11 cellular contexts compared by ENCODE assay signal in genomic region chr5:132418876-132419275, GRCh38. TPM values are rescaled to one million over a fixed set of nuclear protein-coding genes. Genes with fewer than 3 reads are reported as not detected.
DNase-seq lines count a peak whose midpoint lies in the region; ATAC-seq and TF ChIP-seq lines count a peak whose summit lies in the region.
"Had no signal": no experiment of that assay in that cellular context is flagged by ENCODE, and none has a peak within 500 bp of the region (broad histone marks: within the 10 kb centered on the region; RNA-seq: fewer than 3 reads in every experiment).

No MANE protein-coding gene starts in this region.

- H3K27ac Mint-ChIP-seq in activated T-helper 2 cell treated with anti-CD3 and anti-CD28 coated beads, Interferon-gamma antibody, Interleukin-2, Interleukin-4, amounts not matched to agents 10 μg/mL and 5 μg/mL and 100 μg/mL, durations not matched to agents 14 hours and 24 hours and 36 hours, result peak overlapping the region; percentile 89
- peak overlapping the region; percentile 57 for H3K27ac Mint-ChIP-seq in mesothelial cell of epicardium
- H3K27ac Mint-ChIP-seq in type B pancreatic cell, result peak overlapping the region; percentile 89
- H3K27ac Mint-ChIP-seq in activated naive CD4-positive, alpha-beta T cell treated with anti-CD3 and anti-CD28 coated beads for 36 hours, result no peak overlapping the region

- H3K4me3 ChIP-seq in heart right ventricle, result no peak overlapping the region
- H3K4me3 ChIP-seq: SJSA1, skin epidermis had no signal

- H3K4me1 Mint-ChIP-seq in activated T-helper 2 cell treated with anti-CD3 and anti-CD28 coated beads, Interferon-gamma antibody, Interleukin-2, Interleukin-4, amounts not matched to agents 10 μg/mL and 5 μg/mL and 100 μg/mL, durations not matched to agents 14 hours and 24 hours and 36 hours (ENCODE audit: low read depth), result peaks cover 82% of the 10 kb centered on the region
- H3K4me1 Mint-ChIP-seq in mesothelial cell of epicardium (peaks cover 49% of the 10 kb centered on the region), type B pancreatic cell (ENCODE audit: unreplicated experiment) (peaks cover 49% of the 10 kb centered on the region)
- peaks cover 86% of the 10 kb centered on the region for H3K4me1 Mint-ChIP-seq in activated naive CD4-positive, alpha-beta T cell treated with anti-CD3 and anti-CD28 coated beads for 36 hours (ENCODE audit: low read depth)

- H3K4me1 ChIP-seq in heart right ventricle, result peaks cover 30 to 100% (median 94%) of the 10 kb centered on the region in 9 donors

- 72 to 81% methylated on average over 2 of the region's 2 CpGs for WGBS in heart right ventricle, 2 donors

- peak overlapping the region in 9 of 10 donors; percentile 62 to 100 (median 91) for H3K27ac ChIP-seq in heart right ventricle

- TF ChIP-seq CTCF in heart right ventricle (IDR thresholded peaks at IDR 0.05) (no peak), mesothelial cell of epicardium (IDR thresholded peaks at IDR 0.05; ENCODE audit: unreplicated experiment) (no peak), type B pancreatic cell (conservative IDR thresholded peaks at IDR 0.05) (no peak)

- ATAC-seq in heart right ventricle (no peak), left cardiac atrium (no peak), GM21717 (IDR thresholded peaks at IDR 0.05; ENCODE audit: unreplicated experiment) (no peak)

- intact Hi-C loops in heart right ventricle (cut with DNase I), result loop anchor here in 5 of 10 donors (2.0 to 5.0 kb wide), 5 partner anchors 68 to 83 kb away; partner anchors contain the start of gene IRF1 (in 2 of the 5)
- intact Hi-C loops in left cardiac atrium (cut with DNase I), result loop anchor here in 1 of 2 donors (2.0 kb wide), 1 partner anchor 78 kb away; no protein-coding TSS in a partner anchor
- intact Hi-C loops in activated T-helper 2 cell treated with anti-CD3 and anti-CD28 coated beads, Interferon-gamma antibody, Interleukin-2, Interleukin-4, amounts not matched to agents 10 μg/mL and 5 μg/mL and 100 μg/mL, durations not matched to agents 14 hours and 24 hours and 36 hours (cut with micrococcal nuclease), result loop anchor here (1.0 to 10.0 kb wide), 3 partner anchors 8 to 316 kb away; partner anchors contain the start of gene KIF3A
- intact Hi-C loops in activated naive CD4-positive, alpha-beta T cell treated with anti-CD3 and anti-CD28 coated beads for 36 hours (cut with micrococcal nuclease), result loop anchor here (1.0 to 10.0 kb wide), 3 partner anchors 8 to 884 kb away; no protein-coding TSS in a partner anchor

- CTCF ChIA-PET in activated naive CD4-positive, alpha-beta T cell treated with anti-CD3 and anti-CD28 coated beads for 36 hours (lab: Charles Lee), result interaction anchor here (0.8 to 2.0 kb wide), 7 partner anchors 9 to 73 kb away, joined by 3 to 6 read pairs (median 4); no protein-coding TSS in a partner anchor

- DNase-seq in heart right ventricle (no peak), left cardiac atrium (no peak), mesothelial cell of epicardium (ENCODE audit: low spot score in 2 of 2, unreplicated experiment in 2 of 2) (no peak), type B pancreatic cell (ENCODE audit: extremely low spot score, unreplicated experiment) (no peak), NCI-H82 treated with DMSO at 0.1 percent for 48 hours (lab: John Stamatoyannopoulos, UW; ENCODE audit: unreplicated experiment) (no peak)
- no peak for DNase-seq in activated T-helper 2 cell treated with anti-CD3 and anti-CD28 coated beads, Interferon-gamma antibody, Interleukin-2, Interleukin-4, amounts not matched to agents 10 μg/mL and 5 μg/mL and 100 μg/mL, durations not matched to agents 14 hours and 24 hours and 36 hours (ENCODE audit: low spot score)
- DNase-seq in activated naive CD4-positive, alpha-beta T cell treated with anti-CD3 and anti-CD28 coated beads for 36 hours, result no peak

- H3K27me3 ChIP-seq in heart right ventricle, result no peaks in the 10 kb centered on the region
- H3K27me3 ChIP-seq: SJSA1 had no signal

- peaks cover 73% of the 10 kb centered on the region for H3K36me3 Mint-ChIP-seq in activated T-helper 2 cell treated with anti-CD3 and anti-CD28 coated beads, Interferon-gamma antibody, Interleukin-2, Interleukin-4, amounts not matched to agents 10 μg/mL and 5 μg/mL and 100 μg/mL, durations not matched to agents 14 hours and 24 hours and 36 hours (ENCODE audit: low read depth)
- H3K36me3 Mint-ChIP-seq in mesothelial cell of epicardium (peaks cover 11% of the 10 kb centered on the region), type B pancreatic cell (peaks cover 10% of the 10 kb centered on the region)
- H3K36me3 Mint-ChIP-seq in activated naive CD4-positive, alpha-beta T cell treated with anti-CD3 and anti-CD28 coated beads for 36 hours (ENCODE audit: low read depth), result peaks cover 23% of the 10 kb centered on the region

- H3K9me3 ChIP-seq in heart right ventricle, result no peaks in the 10 kb centered on the region
- H3K9me3 ChIP-seq: SJSA1 had no signal

- H3K4me3 Mint-ChIP-seq in activated T-helper 2 cell treated with anti-CD3 and anti-CD28 coated beads, Interferon-gamma antibody, Interleukin-2, Interleukin-4, amounts not matched to agents 10 μg/mL and 5 μg/mL and 100 μg/mL, durations not matched to agents 14 hours and 24 hours and 36 hours (ENCODE audit: low read depth), result no peak overlapping the region
- H3K4me3 Mint-ChIP-seq in mesothelial cell of epicardium (no peak overlapping the region), type B pancreatic cell (no peak overlapping the region)
- H3K4me3 Mint-ChIP-seq in activated naive CD4-positive, alpha-beta T cell treated with anti-CD3 and anti-CD28 coated beads for 36 hours, result no peak overlapping the region

- peaks cover 1% of the 10 kb centered on the region for H3K9me3 Mint-ChIP-seq in activated T-helper 2 cell treated with anti-CD3 and anti-CD28 coated beads, Interferon-gamma antibody, Interleukin-2, Interleukin-4, amounts not matched to agents 10 μg/mL and 5 μg/mL and 100 μg/mL, durations not matched to agents 14 hours and 24 hours and 36 hours
- H3K9me3 Mint-ChIP-seq in mesothelial cell of epicardium (peaks cover 1% of the 10 kb centered on the region), type B pancreatic cell (no peaks in the 10 kb centered on the region)
- no peaks in the 10 kb centered on the region for H3K9me3 Mint-ChIP-seq in activated naive CD4-positive, alpha-beta T cell treated with anti-CD3 and anti-CD28 coated beads for 36 hours

- H3K27me3 Mint-ChIP-seq in activated T-helper 2 cell treated with anti-CD3 and anti-CD28 coated beads, Interferon-gamma antibody, Interleukin-2, Interleukin-4, amounts not matched to agents 10 μg/mL and 5 μg/mL and 100 μg/mL, durations not matched to agents 14 hours and 24 hours and 36 hours (ENCODE audit: low read depth), result no peaks in the 10 kb centered on the region
- H3K27me3 Mint-ChIP-seq in mesothelial cell of epicardium (ENCODE audit: low read depth), result no peaks in the 10 kb centered on the region
- H3K27me3 Mint-ChIP-seq in type B pancreatic cell, result no peaks in the 10 kb centered on the region
- no peaks in the 10 kb centered on the region for H3K27me3 Mint-ChIP-seq in activated naive CD4-positive, alpha-beta T cell treated with anti-CD3 and anti-CD28 coated beads for 36 hours (ENCODE audit: low read depth)
- H3K27me3 Mint-ChIP-seq: stimulated activated naive CD8-positive, alpha-beta T cell treated with anti-CD3 and anti-CD28 coated beads, Interleukin-15, amount 100 ng/mL, for 72 hours had no signal

- H3K36me3 ChIP-seq in heart right ventricle, result peaks cover 0 to 37% (median 0%) of the 10 kb centered on the region in 9 donors
- H3K36me3 ChIP-seq: SJSA1 had no signal

RNA-seq across cellular contexts. Expression of gene SLC22A5, which starts 49.4 kb away (rescaled TPM):
- total RNA-seq in heart right ventricle (10 to 100 TPM; 10.3 to 36.8 (median 12.5) TPM), left cardiac atrium (10 to 100 TPM in 1 of 2 donors, 1 to 10 TPM in 1; 7.9 to 15.3 TPM), mesothelial cell of epicardium (27.7 to 31.1 TPM (median 30.8 TPM) in 3 replicates), type B pancreatic cell (ENCODE audit: low replicate concordance) (21.6 and 39.3 TPM in 2 replicates)
- 10 to 100 TPM; 21.2 to 21.8 TPM for polyA plus RNA-seq in heart right ventricle
- 4.8 and 5.1 TPM in 2 replicates for total RNA-seq in activated T-helper 2 cell treated with anti-CD3 and anti-CD28 coated beads, Interferon-gamma antibody, Interleukin-2, Interleukin-4, amounts not matched to agents 10 μg/mL and 5 μg/mL and 100 μg/mL, durations not matched to agents 14 hours and 24 hours and 36 hours
- total RNA-seq in activated naive CD4-positive, alpha-beta T cell treated with anti-CD3 and anti-CD28 coated beads for 36 hours, result 1 to 10 TPM; 3.1 to 3.6 TPM
